Comparison of ENCODE assay signal across 20 cellular contexts in the genomic region with DNA sequence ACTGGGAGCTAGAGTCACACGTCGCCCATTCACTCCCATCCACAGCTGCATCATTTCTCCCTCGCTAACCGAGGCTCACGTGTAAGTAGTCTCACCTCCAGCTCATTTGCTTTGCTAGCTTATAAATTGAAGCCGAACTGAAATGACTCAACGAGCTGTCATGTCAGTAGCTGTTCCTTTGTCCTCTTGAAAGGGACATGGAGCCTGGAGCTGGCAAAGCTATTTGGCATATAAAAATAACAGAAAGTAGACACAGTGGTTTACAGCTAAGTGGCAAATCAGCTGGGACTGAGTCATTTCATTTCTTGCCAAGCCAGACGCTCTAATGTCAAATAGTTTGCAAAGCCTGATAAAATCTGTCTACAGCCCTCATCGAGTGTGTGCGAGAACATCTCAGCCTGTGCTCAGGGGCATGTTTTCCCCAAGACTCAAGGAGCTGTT.
DNase-seq lines count a peak whose midpoint lies in the region; ATAC-seq and TF ChIP-seq lines count a peak whose summit lies in the region.
"Had no signal": no experiment of that assay in that cellular context is flagged by ENCODE, and none has a peak within 500 bp of the region (broad histone marks: within the 10 kb centered on the region; RNA-seq: fewer than 3 reads in every experiment).

No MANE protein-coding gene starts in this region.

- POLR2A ChIA-PET in Panc1 (lab: Charles Lee): no interaction called here

- no peaks in the 10 kb centered on the region for H3K9me3 ChIP-seq in Panc1 (ENCODE audit: control insufficient read depth, insufficient read depth, low read depth, low read length)
- H3K9me3 ChIP-seq in thyroid gland: no peaks in the 10 kb centered on the region

- TF ChIP-seq POLR2A in thyroid gland (IDR thresholded peaks at IDR 0.05): no peak

- in situ Hi-C loops in Panc1 (cut with HindIII; ENCODE audit: low pct_unique_long_range_greater_than_20kb, low sequenced_read_pairs): no loop called here

- H3K36me3 ChIP-seq in Panc1 (ENCODE audit: control insufficient read depth, insufficient read depth, low read length) (no peaks in the 10 kb centered on the region), thyroid gland (no peaks in the 10 kb centered on the region)
- H3K36me3 ChIP-seq: brain microvascular endothelial cell, lower lobe of right lung, upper lobe of left lung had no signal

- no peaks in the 10 kb centered on the region for H3K27me3 ChIP-seq in Panc1 (ENCODE audit: control insufficient read depth, insufficient read depth, low read length)
- H3K27me3 ChIP-seq in thyroid gland: no peaks in the 10 kb centered on the region
- H3K27me3 ChIP-seq: brain microvascular endothelial cell, upper lobe of left lung had no signal

- ATAC-seq in Panc1 (peak; percentile 48; the same call in 1 of the 2 replicates), GM18909 (IDR thresholded peaks at IDR 0.05; ENCODE audit: poor library complexity, unreplicated experiment) (no peak), left lobe of liver (no peak), GM21717 (IDR thresholded peaks at IDR 0.05; ENCODE audit: unreplicated experiment) (no peak)
- ATAC-seq: lower lobe of right lung; naive thymus-derived CD8-positive, alpha-beta T cell had no signal

- intact Hi-C loops in Panc1 (cut with micrococcal nuclease; ENCODE audit: unreplicated experiment) (no loop called here), thyroid gland (cut with DNase I) (no loop called here)

- H3K4me3 ChIP-seq in Panc1 (ENCODE audit: low read depth in 2 of 2, low read length in 2 of 2) (no peak overlapping the region), thyroid gland (replicated peaks in 1 of 3) (no peak overlapping the region)
- H3K4me3 ChIP-seq: lower lobe of right lung, PC-9, upper lobe of left lung had no signal

- CTCF ChIA-PET in Panc1 (lab: Charles Lee): interaction anchor here (0.6 kb wide), 1 partner anchor 326 kb away, joined by 4 read pairs; no protein-coding TSS in a partner anchor

- no peaks in the 10 kb centered on the region for H3K4me1 ChIP-seq in Panc1 (ENCODE audit: control insufficient read depth, insufficient read depth, low read length)
- peaks cover 0 to 4% of the 10 kb centered on the region in 2 donors for H3K4me1 ChIP-seq in thyroid gland
- H3K4me1 ChIP-seq: lower lobe of right lung, upper lobe of left lung had no signal

- H3K27ac ChIP-seq in Panc1 (ENCODE audit: low read length) (no peak overlapping the region), thyroid gland (peak overlapping the region in 1 of 3 donors; percentile 15)
- H3K27ac ChIP-seq: brain microvascular endothelial cell, lower lobe of right lung, PC-9, upper lobe of left lung had no signal

- DNase-seq in SIG-M5 treated with dmso at 0.1 percent for 504 hours (lab: John Stamatoyannopoulos, UW; ENCODE audit: unreplicated experiment): peak; percentile 59
- DNase-seq in SIG-M5 (lab: John Stamatoyannopoulos, UW): no peak
- peak; percentile 54 for DNase-seq in Panc1 (ENCODE audit: low read depth, low spot score)
- DNase-seq in kidney tubule cell (ENCODE audit: low spot score): peak; percentile 3
- peak; percentile 55 to 67 for DNase-seq in thyroid gland
- no peak for DNase-seq in left lobe of liver (ENCODE audit: low spot score)
- DNase-seq: activated naive CD8-positive, alpha-beta T cell treated with anti-CD3 and anti-CD28 coated beads for 36 hours; brain microvascular endothelial cell; CD8-positive, alpha-beta memory T cell; foreskin melanocyte; Kasumi-1; lower lobe of right lung; naive thymus-derived CD8-positive, alpha-beta T cell; NCI-H1417 treated with DMSO at 0.1 percent for 48 hours; NCI-H526; stimulated activated naive CD4-positive, alpha-beta T cell had no signal

- TF ChIP-seq CTCF in Panc1 (IDR thresholded peaks at IDR 0.05) (no peak), thyroid gland (IDR thresholded peaks at IDR 0.05) (no peak)

- no TSS peak for BruUV-seq in Panc1 (replicated peaks; lab: Mats Ljungman, UMichigan)

- WGBS in thyroid gland, 2 donors: 33 to 45% methylated on average over 10 of the region's 10 CpGs

Comparison
In these comparisons a context has a peak if more than half of its experiments do, and no peak if none do; other contexts are left out.
1. DNase-seq: peak in SIG-M5 treated with dmso at 0.1 percent for 504 hours (single experiment), Panc1 (single experiment), kidney tubule cell (single experiment) and thyroid gland (2 of 2); none in SIG-M5 (single experiment) and left lobe of liver (single experiment).